In the genomic region with DNA sequence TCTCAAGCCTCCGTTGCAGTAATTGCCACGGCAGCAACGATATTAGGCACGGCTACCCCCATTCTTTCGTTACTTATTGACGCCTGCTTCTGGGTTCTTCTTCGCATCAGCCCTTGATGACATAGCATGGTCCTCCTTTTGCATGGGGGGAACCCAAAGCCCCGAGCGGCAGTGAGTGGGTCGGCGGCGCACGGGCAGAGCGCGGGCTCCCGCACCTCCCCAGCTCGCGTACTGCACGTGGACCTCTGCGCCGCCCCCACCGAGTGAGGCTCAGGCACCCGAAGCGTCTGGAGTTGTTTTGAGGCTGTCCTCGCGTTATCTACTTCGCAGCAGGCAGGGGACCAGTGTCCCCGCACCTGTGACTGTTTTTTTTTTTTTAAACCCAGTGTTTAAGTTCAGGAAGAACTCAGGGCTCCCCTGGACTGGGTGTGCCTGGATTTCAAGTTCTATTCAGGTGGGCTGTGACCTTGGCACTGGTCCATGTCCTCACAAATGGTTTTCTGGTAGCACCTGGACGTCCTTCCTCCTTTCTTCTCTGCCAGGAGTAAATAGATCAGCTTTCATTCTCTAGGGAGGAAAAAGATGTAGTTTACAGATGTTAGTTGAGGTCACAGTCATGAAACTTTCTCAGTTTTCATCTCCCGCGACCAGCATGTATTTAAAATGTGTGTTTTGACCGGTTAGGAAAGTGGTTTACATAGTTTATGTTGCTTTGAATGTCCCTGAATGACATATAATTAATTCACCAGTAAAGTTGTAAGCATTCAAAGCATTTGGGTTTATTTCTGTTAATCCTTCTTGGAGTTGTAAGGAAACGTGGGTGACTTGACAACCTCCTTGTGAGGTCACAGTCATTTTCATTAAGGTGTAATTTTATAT, we compare ENCODE assay signal across 9 cellular contexts. TPM values are rescaled to one million over a fixed set of nuclear protein-coding genes. Genes with fewer than 3 reads are reported as not detected.
DNase-seq lines count a peak whose midpoint lies in the region; ATAC-seq and TF ChIP-seq lines count a peak whose summit lies in the region.
"Had no signal": no experiment of that assay in that cellular context is flagged by ENCODE, and none has a peak within 500 bp of the region (broad histone marks: within the 10 kb centered on the region; RNA-seq: fewer than 3 reads in every experiment).

No MANE protein-coding gene starts in this region.

- peak overlapping the region; percentile 40 to 63 for H3K4me3 ChIP-seq in ascending aorta
- no peak overlapping the region for H3K4me3 ChIP-seq in mucosa of descending colon
- H3K4me3 ChIP-seq in adrenal gland, result peak overlapping the region in 1 of 4 donors; percentile 50

- intact Hi-C loops in ascending aorta (cut with DNase I) (no loop called here), mucosa of descending colon (cut with DNase I, micrococcal nuclease) (no loop called here), adrenal gland (cut with DNase I) (no loop called here)

- CTCF ChIA-PET in GM10248 (lab: Yijun Ruan, JAX), result interaction anchor here (2.0 kb wide), 1 partner anchor 8 kb away, joined by 5 read pairs; no protein-coding TSS in a partner anchor

- DNase-seq in GM10248 (ENCODE audit: extremely low spot score) (peak; percentile 14), NCI-H2029 (lab: John Stamatoyannopoulos, UW) (peak; percentile 51), ascending aorta (ENCODE audit: low spot score in 2 of 2) (no peak), mucosa of descending colon (no peak), adrenal gland (no peak)

- POLR2A ChIA-PET in GM10248 (lab: Yijun Ruan, JAX), result no interaction called here

- H3K36me3 ChIP-seq in ascending aorta (no peaks in the 10 kb centered on the region), mucosa of descending colon (ENCODE audit: low read depth) (no peaks in the 10 kb centered on the region), adrenal gland (replicated peaks in 1 of 2) (no peaks in the 10 kb centered on the region)

- peaks cover 5 to 10% of the 10 kb centered on the region in 2 donors for H3K4me1 ChIP-seq in ascending aorta
- H3K4me1 ChIP-seq in mucosa of descending colon (ENCODE audit: low read depth), result peaks cover 16% of the 10 kb centered on the region
- H3K4me1 ChIP-seq in adrenal gland (replicated peaks in 1 of 2), result peaks cover 12 to 14% of the 10 kb centered on the region in 2 donors

- TF ChIP-seq CTCF in GM10248 (IDR thresholded peaks at IDR 0.05; ENCODE audit: control extremely low read depth, extremely low read depth, low read depth, missing control alignments) (no peak), ascending aorta (IDR thresholded peaks at IDR 0.05) (no peak), mucosa of descending colon (IDR thresholded peaks at IDR 0.05) (no peak), adrenal gland (IDR thresholded peaks at IDR 0.05) (no peak)

- no peaks in the 10 kb centered on the region for H3K9me3 ChIP-seq in ascending aorta
- no peaks in the 10 kb centered on the region for H3K9me3 ChIP-seq in mucosa of descending colon
- no peaks in the 10 kb centered on the region for H3K9me3 ChIP-seq in adrenal gland (replicated peaks in 1 of 3)

- 12 to 31% (median 13%) methylated on average over 11 to 33 of the region's 33 CpGs for WGBS in adrenal gland, 4 donors

- TF ChIP-seq POLR2A in adrenal gland (IDR thresholded peaks at IDR 0.05), result no peak

- H3K27ac ChIP-seq in ascending aorta (no peak overlapping the region), adrenal gland (no peak overlapping the region)

- H3K27me3 ChIP-seq in ascending aorta (peaks cover 12% of the 10 kb centered on the region), adrenal gland (peaks cover 23% of the 10 kb centered on the region)

- ATAC-seq in mucosa of descending colon (peak; percentile 36), HG03175 (IDR thresholded peaks at IDR 0.05; ENCODE audit: unreplicated experiment) (no peak), GM19397 (IDR thresholded peaks at IDR 0.05; ENCODE audit: unreplicated experiment) (no peak), HG03432 (IDR thresholded peaks at IDR 0.05; ENCODE audit: unreplicated experiment) (no peak)

RNA-seq across cellular contexts. Expression of gene FOXN4, which starts 1.4 kb away (rescaled TPM):
- total RNA-seq in ascending aorta, result not detected
- under 1 TPM in 1 of 3 donors, not detected in 2; 0.25 TPM for total RNA-seq in mucosa of descending colon
- not detected for total RNA-seq in adrenal gland
- polyA plus RNA-seq in adrenal gland, result under 1 TPM in 1 of 3 donors, not detected in 2; 0.24 TPM
- total RNA-seq: LHCN-M2 had no signal

RNA-seq across cellular contexts. Expression of gene MYO1H, which starts 37.2 kb away (rescaled TPM):
- not detected for total RNA-seq in ascending aorta
- total RNA-seq in mucosa of descending colon, result under 1 TPM in 1 of 3 donors, not detected in 2; 0.41 TPM
- total RNA-seq in adrenal gland, result not detected
- polyA plus RNA-seq in adrenal gland, result under 1 TPM in 2 of 3 donors, not detected in 1; 0.03 to 0.08 TPM
- total RNA-seq: LHCN-M2 had no signal

Comparison
In these comparisons a context has a peak if more than half of its experiments do, and no peak if none do; other contexts are left out.
1. DNase-seq: peak in GM10248 (single experiment) and NCI-H2029 (single experiment); none in ascending aorta (0 of 2), mucosa of descending colon (0 of 3) and adrenal gland (0 of 7).